ENCODE assay signal across 22 cellular contexts in genomic region chr5:12876541-12877298, GRCh38.
DNase-seq lines count a peak whose midpoint lies in the region; ATAC-seq, FAIRE-seq and TF ChIP-seq lines count a peak whose summit lies in the region.
"Had no signal": no experiment of that assay in that cellular context is flagged by ENCODE, and none has a peak within 500 bp of the region (broad histone marks: within the 10 kb centered on the region; RNA-seq: fewer than 3 reads in every experiment).

No MANE protein-coding gene starts in this region.

- no peaks in the 10 kb centered on the region for H3K36me3 Mint-ChIP-seq in stimulated activated effector memory CD8-positive, alpha-beta T cell treated with anti-CD3 and anti-CD28 coated beads, Interleukin-12 subunit alpha, Interleukin-12 subunit beta, amount 100 ng/mL, for 72 hours

- no peak overlapping the region for H3K18ac ChIP-seq in H1 (ENCODE audit: extremely low read depth, low read length)

- peak overlapping the region; percentile 57; the same call in 1 of the 2 replicates for H4K8ac ChIP-seq in H1 (ENCODE audit: extremely low read depth, insufficient read depth, low read length)

- no peak for FAIRE-seq in H1 (lab: Jason Lieb, UNC)
- FAIRE-seq: HepG2 had no signal

- H3K27ac ChIP-seq in KMS-11 (no peak overlapping the region), H1 (ENCODE audit: low read depth, low read length) (no peak overlapping the region)

- H3K14ac ChIP-seq in H1 (ENCODE audit: insufficient read length) = no peak overlapping the region

- POLR2A ChIA-PET in H1 (lab: Charles Lee; ENCODE audit: partially characterized antibody) = interaction anchor here (1.0 kb wide), 1 partner anchor 215 kb away, joined by 3 read pairs; no protein-coding TSS in a partner anchor

- DNase-seq in NCI-H510A (lab: John Stamatoyannopoulos, UW) (peak; percentile 1), NCI-H510A treated with DMSO at 0.1 percent for 48 hours (lab: John Stamatoyannopoulos, UW) (no peak), H1 (ENCODE audit: low read depth in 1 of 2, low spot score in 2 of 2) (no peak)
- no peak for DNase-seq in stimulated activated effector memory CD8-positive, alpha-beta T cell treated with anti-CD3 and anti-CD28 coated beads, Interleukin-12 subunit alpha, Interleukin-12 subunit beta, amount 100 ng/mL, for 72 hours (ENCODE audit: low spot score in 2 of 2)
- DNase-seq: 8988T; C1 segment of cervical spinal cord; CD8-positive, alpha-beta memory T cell; H9; HFFc6; KG1; NCI-H1694; NCI-H2081; NCI-H2171; NCI-H345; NCI-H526; PC-3; RPMI8226; SW 1271 had no signal

- H3K4me1 Mint-ChIP-seq in stimulated activated effector memory CD8-positive, alpha-beta T cell treated with anti-CD3 and anti-CD28 coated beads, Interleukin-12 subunit alpha, Interleukin-12 subunit beta, amount 100 ng/mL, for 72 hours = peaks cover 7% of the 10 kb centered on the region
- H3K4me1 Mint-ChIP-seq: H9 had no signal

- H3K56ac ChIP-seq in H1 (replicated peaks; ENCODE audit: insufficient read length, low read depth, low read length) = no peak overlapping the region

- no peak overlapping the region; the same call in 1 of the 2 replicates for H3K4me2 ChIP-seq in KMS-11
- no peak overlapping the region for H3K4me2 ChIP-seq in H1 (ENCODE audit: insufficient read depth in 1 of 2, low read depth in 2 of 2, low read length in 2 of 2)

- H3K36me3 ChIP-seq in KMS-11 (ENCODE audit: insufficient read depth) (no peaks in the 10 kb centered on the region), H1 (ENCODE audit: control insufficient read depth in 2 of 4, insufficient read depth in 4 of 4, low read length in 3 of 4) (no peaks in the 10 kb centered on the region)

- H3K23ac ChIP-seq in H1 (ENCODE audit: insufficient read length) = no peak overlapping the region

- peaks cover 16% of the 10 kb centered on the region for H3K4me1 ChIP-seq in KMS-11 (ENCODE audit: low read depth, poor library complexity, severe bottlenecking)
- H3K4me1 ChIP-seq in H1 (replicated peaks in 1 of 4; ENCODE audit: control insufficient read depth in 3 of 4, insufficient read depth in 4 of 4, low read length in 3 of 4) = no peaks in the 10 kb centered on the region

- TF ChIP-seq RAD21 in H1 (IDR thresholded peaks at IDR 0.05 in 1 of 2, conservative IDR thresholded peaks at IDR 0.05 in 1 of 2; ENCODE audit: low read depth in 2 of 2, low read length in 2 of 2) = no peak

- peaks cover 7% of the 10 kb centered on the region for H3K9me3 Mint-ChIP-seq in stimulated activated effector memory CD8-positive, alpha-beta T cell treated with anti-CD3 and anti-CD28 coated beads, Interleukin-12 subunit alpha, Interleukin-12 subunit beta, amount 100 ng/mL, for 72 hours

- 0 out of 4 replicates have a peak, but pooled peaks cover 0 to 2% of the 10 kb centered on the region in 2 experiments for H3K9me3 ChIP-seq in H1 (ENCODE audit: insufficient read depth in 2 of 2, low read depth in 1 of 2, low read length in 1 of 2)

- peak; percentile 55 for ATAC-seq in stimulated activated effector memory CD8-positive, alpha-beta T cell treated with anti-CD3 and anti-CD28 coated beads, Interleukin-12 subunit alpha, Interleukin-12 subunit beta, amount 100 ng/mL, for 72 hours
- no peak for ATAC-seq in GM21576 (IDR thresholded peaks at IDR 0.05; ENCODE audit: unreplicated experiment)
- no peak for ATAC-seq in HG03460 (IDR thresholded peaks at IDR 0.05; ENCODE audit: unreplicated experiment)
- ATAC-seq: HepG2, PC-3 had no signal

- no peaks in the 10 kb centered on the region for H3K23me2 ChIP-seq in H1 (ENCODE audit: low read depth, low read length)

- no peak overlapping the region for H4K5ac ChIP-seq in H1 (ENCODE audit: insufficient read length, low read depth, low read length)

- TF ChIP-seq EP300 in H1 (IDR thresholded peaks at IDR 0.05; ENCODE audit: borderline replicate concordance in 1 of 2, low read depth in 2 of 2, low read length in 2 of 2) = no peak

- H3K4me3 ChIP-seq in KMS-11 (IDR thresholded peaks at IDR 0.05; ENCODE audit: insufficient read depth, low read depth, low read length) = no peak overlapping the region
- no peak overlapping the region for H3K4me3 ChIP-seq in H1 (ENCODE audit: extremely low read depth in 1 of 4, insufficient read depth in 2 of 4, low read depth in 3 of 4, low read length in 4 of 4)

- 0 out of 2 replicates have a peak overlapping the region, but pooled peaks have one; percentile 18 for H2AK5ac ChIP-seq in H1 (ENCODE audit: low read depth, low read length)

- H3K79me1 ChIP-seq in H1 (ENCODE audit: low read depth, low read length) = no peaks in the 10 kb centered on the region

- H3K27ac Mint-ChIP-seq in stimulated activated effector memory CD8-positive, alpha-beta T cell treated with anti-CD3 and anti-CD28 coated beads, Interleukin-12 subunit alpha, Interleukin-12 subunit beta, amount 100 ng/mL, for 72 hours = peak overlapping the region; percentile 10
- H3K27ac Mint-ChIP-seq: CD8-positive, alpha-beta memory T cell; H9; HFFc6 had no signal

- no peak overlapping the region for H2BK120ac ChIP-seq in H1 (replicated peaks; ENCODE audit: low read depth, low read length)

- H2AFZ ChIP-seq in KMS-11 (ENCODE audit: low read depth) (peak overlapping the region; percentile 19; the same call in 1 of the 2 replicates), H1 (ENCODE audit: low read length) (peak overlapping the region; percentile 86; the same call in 1 of the 2 replicates)

- no peak overlapping the region for H4K91ac ChIP-seq in H1 (replicated peaks; ENCODE audit: insufficient read length, low read length)

- H4K20me1 ChIP-seq in KMS-11 (ENCODE audit: insufficient read depth) (no peaks in the 10 kb centered on the region), H1 (replicated peaks in 1 of 2; ENCODE audit: control insufficient read depth in 1 of 2, insufficient read depth in 2 of 2, low read length in 2 of 2) (no peaks in the 10 kb centered on the region)

- no peak overlapping the region for H2BK12ac ChIP-seq in H1 (ENCODE audit: low read depth, low read length)

- no peak overlapping the region for H2BK5ac ChIP-seq in H1 (ENCODE audit: low read depth, low read length)

- 88% methylated on average over 1 of the region's 1 CpG; no CpG with 5 or more reads in 1 of the 2 experiments for WGBS in H1 (ENCODE audit: extremely low coverage in 1 of 2, insufficient coverage in 1 of 2, insufficient read length in 1 of 2, insufficient replicate concordance in 2 of 2, low coverage in 1 of 2, low lambda C conversion rate in 2 of 2, missing lambda C conversion rate in 1 of 2), 2 experiments

- TF ChIP-seq POLR2A in H1 (IDR thresholded peaks at IDR 0.05; ENCODE audit: control extremely low read depth in 1 of 2, low read depth in 2 of 2, low read length in 2 of 2) = no peak

- H3K27me3 ChIP-seq in KMS-11 (ENCODE audit: insufficient read depth, low read depth) = no peaks in the 10 kb centered on the region
- H3K27me3 ChIP-seq in H1 (replicated peaks in 1 of 4; ENCODE audit: control insufficient read depth in 3 of 4, extremely low read depth in 1 of 4, insufficient read depth in 3 of 4, low read length in 3 of 4) = no peaks in the 10 kb centered on the region

- CTCF ChIA-PET in H1 (lab: Charles Lee; ENCODE audit: partially characterized antibody) = interaction anchor here (1.0 kb wide), 1 partner anchor 69 kb away, joined by 5 read pairs; no protein-coding TSS in a partner anchor

- H3K4me3 Mint-ChIP-seq in stimulated activated effector memory CD8-positive, alpha-beta T cell treated with anti-CD3 and anti-CD28 coated beads, Interleukin-12 subunit alpha, Interleukin-12 subunit beta, amount 100 ng/mL, for 72 hours = no peak overlapping the region
- H3K4me3 Mint-ChIP-seq: H9, HFFc6 had no signal

- no peak overlapping the region for H2BK20ac ChIP-seq in H1 (ENCODE audit: low read length)

- H3K9ac ChIP-seq in KMS-11 = no peak overlapping the region
- H3K9ac ChIP-seq in H1 (replicated peaks in 1 of 4; ENCODE audit: extremely low read depth in 1 of 4, low read depth in 3 of 4, low read length in 3 of 4) = no peak overlapping the region

- H3K4ac ChIP-seq in H1 (replicated peaks; ENCODE audit: insufficient read length, low read depth, low read length) = no peak overlapping the region

- TF ChIP-seq CTCF in KMS-11 (conservative IDR thresholded peaks at IDR 0.05; ENCODE audit: low read depth, low read length) (no peak), H1 (IDR thresholded peaks at IDR 0.05; ENCODE audit: control extremely low read depth in 1 of 3, insufficient read depth in 1 of 3, low read depth in 1 of 3, low read length in 3 of 3) (no peak)

- H3K79me2 ChIP-seq in KMS-11 (ENCODE audit: insufficient read depth, low read depth) (no peaks in the 10 kb centered on the region), H1 (ENCODE audit: control insufficient read depth in 1 of 2, insufficient read depth in 2 of 2, low read length in 2 of 2) (no peaks in the 10 kb centered on the region)

- H2BK15ac ChIP-seq in H1 (ENCODE audit: low read length) = 0 out of 2 replicates have a peak overlapping the region, but pooled peaks have one; percentile 36

TF ChIP-seq in H1, 55 proteins besides CTCF, POLR2A, EP300 and RAD21 (continues in another document):
- TF ChIP-seq NRF1 (IDR thresholded peaks at IDR 0.05; ENCODE audit: low read depth, low read length) (no peak), POLR2AphosphoS5 (IDR thresholded peaks at IDR 0.05; ENCODE audit: low read depth, low read length) (no peak), CHD1 (IDR thresholded peaks at IDR 0.05; ENCODE audit: low read depth, low read length) (no peak), SP1 (IDR thresholded peaks at IDR 0.05; ENCODE audit: low read depth, low read length) (no peak), JUN (IDR thresholded peaks at IDR 0.05; ENCODE audit: low read depth, low read length) (no peak), BACH1 (IDR thresholded peaks at IDR 0.05; ENCODE audit: low read length) (no peak), TAF7 (optimal IDR thresholded peaks at IDR 0.05; ENCODE audit: borderline replicate concordance, low read depth, low read length) (no peak), TEAD4 (IDR thresholded peaks at IDR 0.05; ENCODE audit: low read depth, low read length) (no peak), USF2 (IDR thresholded peaks at IDR 0.05; ENCODE audit: low read length) (no peak), EZH2 (IDR thresholded peaks at IDR 0.05; ENCODE audit: low read depth, low read length, severe bottlenecking) (no peak), RBBP5 (IDR thresholded peaks at IDR 0.05; ENCODE audit: borderline replicate concordance, low read depth, low read length) (no peak), YY1 (IDR thresholded peaks at IDR 0.05; ENCODE audit: low read depth, low read length) (no peak), TAF1 (IDR thresholded peaks at IDR 0.05; ENCODE audit: low read depth, low read length) (no peak), SUZ12 (IDR thresholded peaks at IDR 0.05; ENCODE audit: low read length) (no peak)
